In the genomic region with DNA sequence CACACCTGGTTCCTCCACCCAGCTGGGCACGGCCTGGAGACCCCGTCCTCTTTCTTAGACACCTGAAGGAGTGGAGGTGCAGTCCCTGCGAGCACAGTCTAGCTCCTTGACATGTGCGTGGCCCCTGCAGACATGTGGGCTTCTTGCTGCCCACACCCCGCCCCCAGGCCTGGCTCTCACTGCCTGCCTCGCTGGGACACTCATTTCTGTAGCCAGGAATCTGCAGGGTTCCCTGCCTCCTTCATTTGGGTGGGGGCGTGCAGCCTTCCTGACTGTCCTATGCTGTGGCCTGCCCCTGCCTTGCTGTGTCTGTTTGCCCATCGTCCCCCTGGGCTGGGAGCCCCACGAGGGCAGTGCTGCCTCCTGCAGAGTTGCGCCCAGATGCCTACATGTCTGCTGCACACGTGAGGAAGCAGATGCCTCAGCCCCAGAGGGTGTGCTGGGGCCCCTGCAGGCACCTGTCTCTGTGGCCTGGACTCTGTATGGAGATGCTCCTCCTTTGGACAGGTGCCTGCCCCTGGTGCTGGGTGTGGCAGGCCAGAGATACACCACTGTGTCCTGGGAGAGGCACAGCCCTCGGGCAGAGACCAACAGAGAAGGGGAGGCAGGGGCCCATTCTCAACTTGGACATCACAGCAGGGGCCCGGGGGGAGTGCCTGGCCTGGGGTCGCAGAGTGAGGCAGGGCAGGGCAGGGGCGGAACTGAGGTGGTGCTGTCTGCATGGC, we compare ENCODE assay signal across 36 cellular contexts. TPM values are rescaled to one million over a fixed set of nuclear protein-coding genes. Genes with fewer than 3 reads are reported as not detected.
"Had no signal": no experiment of that assay in that cellular context is flagged by ENCODE, and none has a peak within 500 bp of the region (broad histone marks: within the 10 kb centered on the region; RNA-seq: fewer than 3 reads in every experiment).

No MANE protein-coding gene starts in this region.

- H3K36me3 ChIP-seq: MG63, Peyer's patch had no signal

- H3K4me3 Mint-ChIP-seq: activated B cell treated with CpG ODN at 0.5 μM for 24 hours; activated CD4-positive, alpha-beta memory T cell treated with anti-CD3 and anti-CD28 coated beads, Interleukin-2, amount 10 ng/mL, durations not matched to agents 7 days and 5 days; activated naive CD4-positive, alpha-beta T cell treated with anti-CD3 and anti-CD28 coated beads for 36 hours; activated naive CD8-positive, alpha-beta T cell treated with anti-CD3 and anti-CD28 coated beads, Interleukin-2, amount 50 U/mL, for 24 hours; activated T-cell treated with anti-CD3 and anti-CD28 coated beads, Interleukin-2, amount 50 U/mL, for 24 hours; brain had no signal

- H3K27me3 ChIP-seq: MG63, Peyer's patch had no signal

- H3K9me3 Mint-ChIP-seq: activated B cell treated with CpG ODN at 0.5 μM for 24 hours; activated CD4-positive, alpha-beta memory T cell treated with anti-CD3 and anti-CD28 coated beads, Interleukin-2, amount 10 ng/mL, durations not matched to agents 7 days and 5 days; activated naive CD4-positive, alpha-beta T cell treated with anti-CD3 and anti-CD28 coated beads for 36 hours; activated naive CD4-positive, alpha-beta T cell treated with anti-CD3 and anti-CD28 coated beads, Interleukin-2, amount 50 U/mL, for 72 hours; activated naive CD8-positive, alpha-beta T cell treated with anti-CD3 and anti-CD28 coated beads, Interleukin-2, amount 50 U/mL, for 24 hours; activated T-cell treated with anti-CD3 and anti-CD28 coated beads, Interleukin-2, amount 50 U/mL, for 24 hours; activated T-helper 2 cell treated with anti-CD3 and anti-CD28 coated beads, Interferon-gamma antibody, Interleukin-2, Interleukin-4, amounts not matched to agents 10 μg/mL and 5 μg/mL and 100 μg/mL, durations not matched to agents 14 hours and 24 hours and 36 hours; brain had no signal

- H3K36me3 Mint-ChIP-seq: activated naive CD4-positive, alpha-beta T cell treated with anti-CD3 and anti-CD28 coated beads, Interleukin-2, amount 50 U/mL, for 72 hours; brain had no signal

- H3K9me3 ChIP-seq: MG63, Peyer's patch had no signal

- H3K27ac ChIP-seq: Peyer's patch, RWPE1, VCaP had no signal

- H3K4me1 Mint-ChIP-seq: activated B cell treated with CpG ODN at 0.5 μM for 24 hours, brain had no signal

- H3K4me1 ChIP-seq: Peyer's patch had no signal

- H3K27ac Mint-ChIP-seq: activated B cell treated with CpG ODN at 0.5 μM for 24 hours; activated CD4-positive, alpha-beta memory T cell treated with anti-CD3 and anti-CD28 coated beads, Interleukin-2, amount 10 ng/mL, durations not matched to agents 7 days and 5 days; activated naive CD4-positive, alpha-beta T cell treated with anti-CD3 and anti-CD28 coated beads for 36 hours; activated naive CD4-positive, alpha-beta T cell treated with anti-CD3 and anti-CD28 coated beads, Interleukin-2, amount 50 U/mL, for 72 hours; activated naive CD8-positive, alpha-beta T cell treated with anti-CD3 and anti-CD28 coated beads, Interleukin-2, amount 50 U/mL, for 24 hours; activated T-cell treated with anti-CD3 and anti-CD28 coated beads, Interleukin-2, amount 50 U/mL, for 24 hours; activated T-helper 2 cell treated with anti-CD3 and anti-CD28 coated beads, Interferon-gamma antibody, Interleukin-2, Interleukin-4, amounts not matched to agents 10 μg/mL and 5 μg/mL and 100 μg/mL, durations not matched to agents 14 hours and 24 hours and 36 hours; brain had no signal

- H3K27me3 Mint-ChIP-seq: activated B cell treated with CpG ODN at 0.5 μM for 24 hours; activated CD4-positive, alpha-beta memory T cell treated with anti-CD3 and anti-CD28 coated beads, Interleukin-2, amount 10 ng/mL, durations not matched to agents 7 days and 5 days; activated naive CD8-positive, alpha-beta T cell treated with anti-CD3 and anti-CD28 coated beads, Interleukin-2, amount 50 U/mL, for 24 hours; activated T-cell treated with anti-CD3 and anti-CD28 coated beads, Interleukin-2, amount 50 U/mL, for 24 hours had no signal

- H3K4me3 ChIP-seq: MG63, Peyer's patch had no signal

- ATAC-seq: activated naive CD4-positive, alpha-beta T cell treated with anti-CD3 and anti-CD28 coated beads, Interleukin-2, amount 50 U/mL, for 72 hours; activated naive CD8-positive, alpha-beta T cell treated with anti-CD3 and anti-CD28 coated beads, Interleukin-2, amount 50 U/mL, for 24 hours; PC-3 had no signal

- DNase-seq: activated B cell treated with CpG ODN at 0.5 μM for 24 hours; activated CD4-positive, alpha-beta memory T cell treated with anti-CD3 and anti-CD28 coated beads, Interleukin-2, amount 10 ng/mL, durations not matched to agents 7 days and 5 days; activated CD4-positive, alpha-beta T cell treated with anti-CD3 and anti-CD28 coated beads for 4 hours; activated CD4-positive, alpha-beta T cell treated with anti-CD3 and anti-CD28 coated beads, Interleukin-2, amount 50 U/mL, for 1 hour; activated CD4-positive, CD25-positive, alpha-beta regulatory T cell treated with anti-CD3 and anti-CD28 coated beads, Interleukin-2, amount 50 U/mL, for 72 hours; activated gamma-delta T cell; activated naive CD4-positive, alpha-beta T cell treated with anti-CD3 and anti-CD28 coated beads for 36 hours; activated naive CD8-positive, alpha-beta T cell treated with anti-CD3 and anti-CD28 coated beads, Interleukin-2, amount 50 U/mL, for 24 hours; activated T-cell treated with anti-CD3 and anti-CD28 coated beads, Interleukin-2, amount 50 U/mL, for 24 hours; anterior cingulate cortex; cerebellar nuclear complex; Kasumi-1; KG1; MG63; NCI-H1048; NCI-H1105 treated with DMSO at 0.1 percent for 48 hours; NCI-H1436; NCI-H1694 treated with DMSO at 0.1 percent for 48 hours; NCI-H2029; NCI-H345; NCI-H524 treated with DMSO at 0.1 percent for 48 hours; NK-92 treated with Interleukin-12 subunit alpha and Interleukin-12 subunit beta, amount 100 ng/mL, for 24 hours; PC-3; Peyer's patch; Right ventricle myocardium superior; SW 1271; T-helper 1 cell; T-helper 2 cell; T-helper 9 cell had no signal

RNA-seq across cellular contexts. Expression of a gene that starts 22.6 kb away (rescaled TPM):
- total RNA-seq: activated B cell treated with CpG ODN at 0.5 μM for 24 hours, PC-3 had no signal

RNA-seq across cellular contexts. Expression of a gene that starts 35.5 kb away (rescaled TPM):
- total RNA-seq: activated B cell treated with CpG ODN at 0.5 μM for 24 hours; activated CD4-positive, alpha-beta memory T cell treated with anti-CD3 and anti-CD28 coated beads, Interleukin-2, amount 10 ng/mL, durations not matched to agents 7 days and 5 days; activated naive CD4-positive, alpha-beta T cell treated with anti-CD3 and anti-CD28 coated beads for 36 hours; activated naive CD4-positive, alpha-beta T cell treated with anti-CD3 and anti-CD28 coated beads, Interleukin-2, amount 50 U/mL, for 72 hours; activated T-helper 2 cell treated with anti-CD3 and anti-CD28 coated beads, Interferon-gamma antibody, Interleukin-2, Interleukin-4, amounts not matched to agents 10 μg/mL and 5 μg/mL and 100 μg/mL, durations not matched to agents 14 hours and 24 hours and 36 hours; bronchial epithelial cell; NCI-H460; PC-3; Peyer's patch; Right ventricle myocardium superior had no signal
